In genomic region chr3:42633544-42633943, GRCh38 we compare ENCODE assay signal across 1 cellular context.
TF ChIP-seq lines count a peak whose summit lies in the region.

No MANE protein-coding gene starts in this region.

TF ChIP-seq in IMR-90, 13 proteins besides CTCF, POLR2A, EP300 and RAD21:
- TF ChIP-seq USF2 (IDR thresholded peaks at IDR 0.05; ENCODE audit: low read depth, low read length) (no peak), CHD1 (IDR thresholded peaks at IDR 0.05; ENCODE audit: low read depth, low read length) (no peak), BHLHE40 (IDR thresholded peaks at IDR 0.05; ENCODE audit: low read depth, low read length) (no peak), FOS (IDR thresholded peaks at IDR 0.05; ENCODE audit: low read depth, low read length) (no peak), RCOR1 (IDR thresholded peaks at IDR 0.05; ENCODE audit: insufficient replicate concordance, low read length) (no peak), NFE2L2 (IDR thresholded peaks at IDR 0.05; ENCODE audit: low read depth, low read length) (no peak), ELK1 (IDR thresholded peaks at IDR 0.05; ENCODE audit: borderline replicate concordance, low read depth, low read length) (no peak)
TF ChIP-seq in IMR-90: peak in this region for 0.
